In genomic region chr5:168877132-168877895, GRCh38 we compare ENCODE assay signal across 18 cellular contexts.
A peak's percentile ranks its signal among the peaks of the same experiment; 100 is the strongest.
DNase-seq lines count a peak whose midpoint lies in the region; ATAC-seq and TF ChIP-seq lines count a peak whose summit lies in the region.
"Had no signal": no experiment of that assay in that cellular context is flagged by ENCODE, and none has a peak within 500 bp of the region (broad histone marks: within the 10 kb centered on the region; RNA-seq: fewer than 3 reads in every experiment).

No MANE protein-coding gene starts in this region.

- POLR2A ChIA-PET in CD8-positive, alpha-beta T cell (lab: Charles Lee): no interaction called here
- POLR2A ChIA-PET in naive thymus-derived CD4-positive, alpha-beta T cell (lab: Charles Lee): no interaction called here

- no peaks in the 10 kb centered on the region for H3K4me1 ChIP-seq in CD8-positive, alpha-beta T cell (ENCODE audit: insufficient read depth, low read length)
- no peaks in the 10 kb centered on the region for H3K4me1 ChIP-seq in naive thymus-derived CD4-positive, alpha-beta T cell (ENCODE audit: control insufficient read depth in 2 of 2, insufficient read depth in 2 of 2, low read length in 2 of 2)
- H3K4me1 ChIP-seq: uterus had no signal

- no peak for TF ChIP-seq CTCF in foreskin fibroblast (IDR thresholded peaks at IDR 0.05; ENCODE audit: low read depth, low read length)
- no peak for TF ChIP-seq CTCF in CD8-positive, alpha-beta T cell (IDR thresholded peaks at IDR 0.05)

- no peak overlapping the region for H3K4me3 ChIP-seq in foreskin fibroblast (ENCODE audit: low read depth in 1 of 2, low read length in 2 of 2)
- H3K4me3 ChIP-seq in CD8-positive, alpha-beta T cell (ENCODE audit: low read depth, low read length): no peak overlapping the region
- H3K4me3 ChIP-seq in naive thymus-derived CD4-positive, alpha-beta T cell (ENCODE audit: low read length): no peak overlapping the region
- H3K4me3 ChIP-seq: uterus had no signal

- H3K36me3 Mint-ChIP-seq in CD8-positive, alpha-beta T cell: no peaks in the 10 kb centered on the region
- no peaks in the 10 kb centered on the region for H3K36me3 Mint-ChIP-seq in naive thymus-derived CD4-positive, alpha-beta T cell
- H3K36me3 Mint-ChIP-seq: activated CD4-positive, alpha-beta memory T cell treated with anti-CD3 and anti-CD28 coated beads for 36 hours had no signal

- no peaks in the 10 kb centered on the region for H3K4me1 Mint-ChIP-seq in CD8-positive, alpha-beta T cell (ENCODE audit: low read depth)
- H3K4me1 Mint-ChIP-seq in naive thymus-derived CD4-positive, alpha-beta T cell: peaks cover 0 to 3% (median 0%) of the 10 kb centered on the region in 7 donors

- no peak overlapping the region for H3K4me3 Mint-ChIP-seq in CD8-positive, alpha-beta T cell
- no peak overlapping the region for H3K4me3 Mint-ChIP-seq in naive thymus-derived CD4-positive, alpha-beta T cell
- H3K4me3 Mint-ChIP-seq: activated CD4-positive, alpha-beta memory T cell treated with anti-CD3 and anti-CD28 coated beads for 36 hours; activated T-helper 17 cell treated with anti-CD3 and anti-CD28 coated beads, Interleukin-2, amount 50 U/mL, for 72 hours; B cell; stimulated activated naive CD8-positive, alpha-beta T cell treated with anti-CD3 and anti-CD28 coated beads, Interleukin-15, Interleukin-2, amounts not matched to agents 100 ng/mL and 50 ng/mL, for 24 hours had no signal

- no peak overlapping the region for H3K27ac ChIP-seq in CD8-positive, alpha-beta T cell (ENCODE audit: low read depth, low read length)
- no peak overlapping the region for H3K27ac ChIP-seq in naive thymus-derived CD4-positive, alpha-beta T cell (ENCODE audit: low read depth, low read length)
- H3K27ac ChIP-seq: KMS-11, uterus had no signal

- intact Hi-C loops in CD8-positive, alpha-beta T cell (cut with DNase I, micrococcal nuclease): no loop called here
- intact Hi-C loops in naive thymus-derived CD4-positive, alpha-beta T cell (cut with micrococcal nuclease): no loop called here
- intact Hi-C loops in Right ventricle myocardium superior (cut with DNase I): no loop called here

- CTCF ChIA-PET in CD8-positive, alpha-beta T cell (lab: Charles Lee): no interaction called here
- CTCF ChIA-PET in naive thymus-derived CD4-positive, alpha-beta T cell (lab: Charles Lee): no interaction called here

- H3K27me3 Mint-ChIP-seq in CD8-positive, alpha-beta T cell (ENCODE audit: low read depth): peaks cover 22% of the 10 kb centered on the region
- peaks cover 10 to 44% (median 31%) of the 10 kb centered on the region in 5 donors for H3K27me3 Mint-ChIP-seq in naive thymus-derived CD4-positive, alpha-beta T cell

- no peak overlapping the region for H3K27ac Mint-ChIP-seq in CD8-positive, alpha-beta T cell
- no peak overlapping the region for H3K27ac Mint-ChIP-seq in naive thymus-derived CD4-positive, alpha-beta T cell
- H3K27ac Mint-ChIP-seq: activated CD4-positive, alpha-beta memory T cell treated with anti-CD3 and anti-CD28 coated beads for 36 hours; activated T-helper 17 cell treated with anti-CD3 and anti-CD28 coated beads, Interleukin-2, amount 50 U/mL, for 72 hours; B cell; stimulated activated naive CD8-positive, alpha-beta T cell treated with anti-CD3 and anti-CD28 coated beads, Interleukin-15, Interleukin-2, amounts not matched to agents 100 ng/mL and 50 ng/mL, for 24 hours had no signal

- H3K9me3 ChIP-seq in CD8-positive, alpha-beta T cell (ENCODE audit: low read length): no peaks in the 10 kb centered on the region
- H3K9me3 ChIP-seq in naive thymus-derived CD4-positive, alpha-beta T cell (ENCODE audit: control insufficient read depth in 2 of 3, low read length in 3 of 3): no peaks in the 10 kb centered on the region
- H3K9me3 ChIP-seq: SK-N-SH, uterus had no signal

- no peaks in the 10 kb centered on the region for H3K36me3 ChIP-seq in CD8-positive, alpha-beta T cell (ENCODE audit: insufficient read depth, low read length)
- no peaks in the 10 kb centered on the region for H3K36me3 ChIP-seq in naive thymus-derived CD4-positive, alpha-beta T cell (ENCODE audit: control insufficient read depth in 2 of 3, insufficient read depth in 3 of 3, low read length in 3 of 3)
- H3K36me3 ChIP-seq: uterus had no signal

- H3K9me3 Mint-ChIP-seq in CD8-positive, alpha-beta T cell: no peaks in the 10 kb centered on the region
- peaks cover 0 to 2% (median 0%) of the 10 kb centered on the region in 11 donors for H3K9me3 Mint-ChIP-seq in naive thymus-derived CD4-positive, alpha-beta T cell
- H3K9me3 Mint-ChIP-seq: activated CD4-positive, alpha-beta memory T cell treated with anti-CD3 and anti-CD28 coated beads for 36 hours; activated T-helper 17 cell treated with anti-CD3 and anti-CD28 coated beads, Interleukin-2, amount 50 U/mL, for 72 hours; stimulated activated naive CD8-positive, alpha-beta T cell treated with anti-CD3 and anti-CD28 coated beads, Interleukin-15, Interleukin-2, amounts not matched to agents 100 ng/mL and 50 ng/mL, for 24 hours had no signal

- no peaks in the 10 kb centered on the region for H3K27me3 ChIP-seq in CD8-positive, alpha-beta T cell (ENCODE audit: insufficient read depth, low read length)
- H3K27me3 ChIP-seq in naive thymus-derived CD4-positive, alpha-beta T cell (ENCODE audit: control insufficient read depth in 2 of 2, insufficient read depth in 2 of 2, low read length in 2 of 2): peaks cover 0 to 2% of the 10 kb centered on the region in 2 donors
- H3K27me3 ChIP-seq: uterus had no signal

- DNase-seq in Ammon's horn (ENCODE audit: low spot score) (peak; percentile 31), NCI-H82 treated with DMSO at 0.1 percent for 48 hours (lab: John Stamatoyannopoulos, UW; ENCODE audit: unreplicated experiment) (peak; percentile 38), kidney glomerular epithelial cell (lab: John Stamatoyannopoulos, UW) (peak; percentile 4), foreskin fibroblast (no peak), Right ventricle myocardium superior (no peak)
- DNase-seq in CD8-positive, alpha-beta T cell: no peak
- no peak for DNase-seq in naive thymus-derived CD4-positive, alpha-beta T cell
- DNase-seq: activated CD4-positive, alpha-beta memory T cell treated with anti-CD3 and anti-CD28 coated beads for 36 hours; cerebellar nuclear complex; DND-41; SK-N-SH; uterus had no signal

- peak; percentile 23 for ATAC-seq in GM18868 (IDR thresholded peaks at IDR 0.05; ENCODE audit: unreplicated experiment)
- no peak for ATAC-seq in CD8-positive, alpha-beta T cell
- no peak for ATAC-seq in naive thymus-derived CD4-positive, alpha-beta T cell
- no peak for ATAC-seq in Right ventricle myocardium superior (ENCODE audit: poor library complexity)
- ATAC-seq: activated T-helper 17 cell treated with anti-CD3 and anti-CD28 coated beads, Interleukin-2, amount 50 U/mL, for 72 hours; HCT116 had no signal

Comparison
In these comparisons a context has a peak if more than half of its experiments do, and no peak if none do; other contexts are left out.
1. DNase-seq: peak in Ammon's horn (single experiment), NCI-H82 treated with DMSO at 0.1 percent for 48 hours (single experiment) and kidney glomerular epithelial cell (single experiment); none in foreskin fibroblast (0 of 2), CD8-positive, alpha-beta T cell (0 of 7), naive thymus-derived CD4-positive, alpha-beta T cell (0 of 9) and Right ventricle myocardium superior (single experiment).